In genomic region chr7:4840097-4840501, GRCh38 we compare ENCODE assay signal across 19 cellular contexts. TPM values are rescaled to one million over a fixed set of nuclear protein-coding genes. Genes with fewer than 3 reads are reported as not detected.
"Had no signal": no experiment of that assay in that cellular context is flagged by ENCODE, and none has a peak within 500 bp of the region (broad histone marks: within the 10 kb centered on the region; RNA-seq: fewer than 3 reads in every experiment).

No MANE protein-coding gene starts in this region.

- H3K4me3 Mint-ChIP-seq: activated naive CD8-positive, alpha-beta T cell; central memory CD8-positive, alpha-beta T cell; naive thymus-derived CD8-positive, alpha-beta T cell; neural progenitor cell had no signal

- DNase-seq: activated gamma-delta T cell treated with Interleukin-2 at 50 U/mL for 16 hours; activated T-cell treated with anti-CD3 and anti-CD28 coated beads, Interleukin-2, amount 50 U/mL, for 1 hour; colonic mucosa; esophagus squamous epithelium; gastrocnemius medialis; hippocampal formation; kidney glomerular epithelial cell; left lung; naive thymus-derived CD8-positive, alpha-beta T cell; retina; stimulated activated CD4-positive, alpha-beta T cell treated with anti-CD3 and anti-CD28 coated beads, Interleukin-4, amount 100 ng/mL, for 1 hour; stimulated activated naive CD4-positive, alpha-beta T cell had no signal

- H3K9me3 ChIP-seq: colonic mucosa, esophagus squamous epithelium, gastrocnemius medialis, left lung had no signal

- H3K36me3 ChIP-seq: colonic mucosa, gastrocnemius medialis, left lung, neural progenitor cell had no signal

- H3K9me3 Mint-ChIP-seq: central memory CD8-positive, alpha-beta T cell; naive thymus-derived CD8-positive, alpha-beta T cell; neural progenitor cell had no signal

- H3K9ac ChIP-seq: neural progenitor cell had no signal

- H3K4me2 ChIP-seq: neural progenitor cell had no signal

- H3K4me1 Mint-ChIP-seq: central memory CD8-positive, alpha-beta T cell; naive thymus-derived CD8-positive, alpha-beta T cell had no signal

- ATAC-seq: gastrocnemius medialis; left lung; naive thymus-derived CD8-positive, alpha-beta T cell had no signal

- H3K4me1 ChIP-seq: colonic mucosa, esophagus squamous epithelium, gastrocnemius medialis, left lung had no signal

- H3K27me3 ChIP-seq: colonic mucosa, gastrocnemius medialis, left lung, neural progenitor cell had no signal

- H3K27ac Mint-ChIP-seq: activated naive CD8-positive, alpha-beta T cell; naive thymus-derived CD8-positive, alpha-beta T cell; neural progenitor cell; progenitor cell of endocrine pancreas had no signal

- H3K27me3 Mint-ChIP-seq: activated naive CD8-positive, alpha-beta T cell had no signal

- H3K36me3 Mint-ChIP-seq: activated naive CD8-positive, alpha-beta T cell; naive thymus-derived CD8-positive, alpha-beta T cell; neural progenitor cell had no signal

- H3K27ac ChIP-seq: colonic mucosa, esophagus squamous epithelium, gastrocnemius medialis, left lung, neural progenitor cell had no signal

- H3K4me3 ChIP-seq: colonic mucosa, esophagus squamous epithelium, gastrocnemius medialis, left lung, lung, neural progenitor cell had no signal

RNA-seq across cellular contexts. Expression of gene PAPOLB, which starts 21.7 kb away (rescaled TPM):
- total RNA-seq: astrocyte; naive thymus-derived CD8-positive, alpha-beta T cell; T-helper 2 cell treated with Interferon-gamma antibody and Interleukin-4, amounts not matched to agents 100 ng/mL and 5 ng/mL, for 36 hours had no signal
- polyA plus RNA-seq: naive thymus-derived CD8-positive, alpha-beta T cell had no signal
